In genomic region chr12:54701940-54702592, GRCh38 we compare ENCODE assay signal across 7 cellular contexts. TPM values are rescaled to one million over a fixed set of nuclear protein-coding genes. Genes with fewer than 3 reads are reported as not detected.
DNase-seq lines count a peak whose midpoint lies in the region; TF ChIP-seq lines count a peak whose summit lies in the region.

No MANE protein-coding gene starts in this region.

- TF ChIP-seq CTCF in tibial nerve (IDR thresholded peaks at IDR 0.05): peak; percentile 41 to 58 (median 54)

- TF ChIP-seq POLR2A in tibial nerve (IDR thresholded peaks at IDR 0.05): no peak

- no peaks in the 10 kb centered on the region for H3F3A ChIP-seq in GM23248 (ENCODE audit: insufficient read depth)

- no peak overlapping the region for H3K4me2 ChIP-seq in GM23248 (ENCODE audit: unreplicated experiment)

- DNase-seq in Daoy (ENCODE audit: low read depth) (peak; percentile 58), GM23248 (peak; percentile 60), NCI-H2196 (lab: John Stamatoyannopoulos, UW; ENCODE audit: unreplicated experiment) (peak; percentile 58), amniotic stem cell (lab: John Stamatoyannopoulos, UW) (peak; percentile 12), iris pigment epithelial cell (ENCODE audit: low read depth) (peak; percentile 53), tibial nerve (ENCODE audit: low spot score in 2 of 2) (peak in 1 of 2 donors; percentile 40), mucosa of gallbladder (ENCODE audit: low spot score) (no peak)

- no peak overlapping the region for H3K4me3 ChIP-seq in GM23248
- H3K4me3 ChIP-seq in tibial nerve: no peak overlapping the region

- in situ Hi-C loops in GM23248 (cut with MboI): no loop called here

- no peaks in the 10 kb centered on the region for H3K9me2 ChIP-seq in GM23248 (ENCODE audit: insufficient read depth)

- no peak for TF ChIP-seq EP300 in tibial nerve (IDR thresholded peaks at IDR 0.05)

- no peak overlapping the region for H2AFZ ChIP-seq in GM23248

- H3K27ac ChIP-seq in GM23248 (no peak overlapping the region), tibial nerve (no peak overlapping the region)

- H3K79me2 ChIP-seq in GM23248 (ENCODE audit: insufficient read depth): no peaks in the 10 kb centered on the region

- no peaks in the 10 kb centered on the region for H3K9me3 ChIP-seq in GM23248 (ENCODE audit: low read depth)
- no peaks in the 10 kb centered on the region for H3K9me3 ChIP-seq in tibial nerve

- no peak overlapping the region for H3K9ac ChIP-seq in GM23248

- H4K20me1 ChIP-seq in GM23248 (ENCODE audit: insufficient read depth): no peaks in the 10 kb centered on the region

- H3K36me3 ChIP-seq in GM23248 (ENCODE audit: low read depth): no peaks in the 10 kb centered on the region
- no peaks in the 10 kb centered on the region for H3K36me3 ChIP-seq in tibial nerve

- 7 to 8% methylated on average over 2 of the region's 2 CpGs for WGBS in GM23248 (ENCODE audit: low coverage in 1 of 2, low lambda C conversion rate in 2 of 2, missing lambda C conversion rate in 2 of 2), 2 experiments
- 30 to 36% methylated on average over 2 of the region's 2 CpGs for WGBS in tibial nerve, 2 donors

- H3K27me3 ChIP-seq in GM23248 (replicated peaks; ENCODE audit: insufficient read depth) (peaks cover 11% of the 10 kb centered on the region; the same call in 1 of the 2 replicates), tibial nerve (no peaks in the 10 kb centered on the region)

- no peaks in the 10 kb centered on the region for H3K4me1 ChIP-seq in GM23248 (ENCODE audit: insufficient read depth)
- peaks cover 0 to 3% (median 0%) of the 10 kb centered on the region in 4 donors for H3K4me1 ChIP-seq in tibial nerve

RNA-seq across cellular contexts. Expression of gene DCD, which starts 53.9 kb away (rescaled TPM):
- total RNA-seq in Daoy (2014; rRNA removed; shearing (Covaris generic)): not detected in 2 replicates
- total RNA-seq in GM23248 (2014; rRNA removed; shearing (Covaris generic)): not detected in 2 replicates
- polyA plus RNA-seq in GM23248 (2016; fragmentation: Nextera tagmentation; extraction: Ambion mirVana): not detected in 2 replicates
- not detected for total RNA-seq in tibial nerve
- total RNA-seq in mucosa of gallbladder: not detected
